24 cellular contexts compared by ENCODE assay signal in genomic region chr21:38784458-38785266, GRCh38.
"Had no signal": no experiment of that assay in that cellular context is flagged by ENCODE, and none has a peak within 500 bp of the region (broad histone marks: within the 10 kb centered on the region; RNA-seq: fewer than 3 reads in every experiment).

No MANE protein-coding gene starts in this region.

- H3K79me2 ChIP-seq: parathyroid adenoma had no signal

- H3K9me3 ChIP-seq: thoracic aorta had no signal

- H3K27ac ChIP-seq: brain microvascular endothelial cell, left lung, parathyroid adenoma, sigmoid colon, thoracic aorta, upper lobe of left lung had no signal

- H3K4me1 ChIP-seq: left lung, sigmoid colon, upper lobe of left lung had no signal

- DNase-seq: activated CD4-positive, alpha-beta memory T cell treated with anti-CD3 and anti-CD28 coated beads for 36 hours; activated CD4-positive, alpha-beta T cell treated with anti-CD3 and anti-CD28 coated beads for 4 hours; activated CD4-positive, CD25-positive, alpha-beta regulatory T cell; activated effector memory CD4-positive, alpha-beta T cell treated with Interleukin-2 at 50 U/mL for 16 hours; activated naive CD4-positive, alpha-beta T cell treated with anti-CD3 and anti-CD28 coated beads, Interleukin-2, amount 10 ng/mL, durations not matched to agents 7 days and 5 days; activated T-cell treated with anti-CD3 and anti-CD28 coated beads, Interleukin-2, amount 50 U/mL, for 48 hours; aorta; brain microvascular endothelial cell; caudate nucleus; effector CD8-positive, alpha-beta T cell; foreskin melanocyte; glutamatergic neuron; hippocampal formation; kidney glomerular epithelial cell; left lung; sigmoid colon; stimulated activated CD4-positive, alpha-beta T cell treated with anti-CD3 and anti-CD28 coated beads, Interleukin-4, amount 100 ng/mL, for 1 hour; stimulated activated naive CD4-positive, alpha-beta T cell; T-helper 9 cell; upper lobe of left lung had no signal

- H3K4me3 Mint-ChIP-seq: activated CD4-positive, alpha-beta memory T cell treated with anti-CD3 and anti-CD28 coated beads for 36 hours; activated naive CD4-positive, alpha-beta T cell treated with anti-CD3 and anti-CD28 coated beads, Interleukin-2, amount 10 ng/mL, durations not matched to agents 7 days and 5 days; dendritic cell treated with granulocyte-macrophage colony-stimulating factor and Interleukin-4, amounts not matched to agents 40 ng/mL and 50 ng/mL, for 4 days; natural killer cell treated with Interleukin-12 subunit alpha and Interleukin-12 subunit beta and Interleukin-15 and Interleukin-18, amount 100 ng/mL, for 72 hours had no signal

- H3K27me3 ChIP-seq: brain microvascular endothelial cell, left lung, sigmoid colon, upper lobe of left lung had no signal

- H3K27ac Mint-ChIP-seq: activated CD4-positive, alpha-beta memory T cell treated with anti-CD3 and anti-CD28 coated beads for 36 hours; activated naive CD4-positive, alpha-beta T cell treated with anti-CD3 and anti-CD28 coated beads, Interleukin-2, amount 10 ng/mL, durations not matched to agents 7 days and 5 days; dendritic cell treated with granulocyte-macrophage colony-stimulating factor and Interleukin-4, amounts not matched to agents 40 ng/mL and 50 ng/mL, for 4 days had no signal

- H3K27me3 Mint-ChIP-seq: activated CD4-positive, alpha-beta memory T cell treated with anti-CD3 and anti-CD28 coated beads for 36 hours; activated naive CD4-positive, alpha-beta T cell treated with anti-CD3 and anti-CD28 coated beads, Interleukin-2, amount 10 ng/mL, durations not matched to agents 7 days and 5 days had no signal

- H2AFZ ChIP-seq: parathyroid adenoma had no signal

- H3K36me3 ChIP-seq: brain microvascular endothelial cell, left lung, sigmoid colon, thoracic aorta, upper lobe of left lung had no signal

- ATAC-seq: left lung; natural killer cell treated with Interleukin-12 subunit alpha and Interleukin-12 subunit beta and Interleukin-15 and Interleukin-18, amount 100 ng/mL, for 72 hours had no signal

- H3K4me3 ChIP-seq: left lung, sigmoid colon, thoracic aorta, upper lobe of left lung had no signal
